Comparison of ENCODE assay signal across 8 cellular contexts in genomic region chr7:129948877-129949291, GRCh38. TPM values are rescaled to one million over a fixed set of nuclear protein-coding genes. Genes with fewer than 3 reads are reported as not detected.
DNase-seq lines count a peak whose midpoint lies in the region; ATAC-seq, FAIRE-seq and TF ChIP-seq lines count a peak whose summit lies in the region.

No MANE protein-coding gene starts in this region.

- peak; percentile 87 for ATAC-seq in right cardiac atrium
- peak; percentile 75 to 79 (median 76) for ATAC-seq in psoas muscle

- H3K9me3 ChIP-seq in HAP-1 (no peaks in the 10 kb centered on the region), right cardiac atrium (ENCODE audit: control insufficient read depth, low read length) (no peaks in the 10 kb centered on the region), psoas muscle (no peaks in the 10 kb centered on the region)

- in situ Hi-C loops in G401 (cut with HindIII; ENCODE audit: low sequenced_read_pairs) = no loop called here
- in situ Hi-C loops in HAP-1 (cut with MboI; ENCODE audit: low sequenced_read_pairs) = no loop called here

- H3K27ac ChIP-seq in angular gyrus (ENCODE audit: low read depth, low read length) = peak overlapping the region; percentile 92
- H3K27ac ChIP-seq in right cardiac atrium (ENCODE audit: low read length) = peak overlapping the region; percentile 100
- peak overlapping the region; percentile 98 for H3K27ac ChIP-seq in psoas muscle

- intact Hi-C loops in right cardiac atrium (cut with DNase I) (loop anchor here in 1 of 4 donors (5.0 kb wide), 1 partner anchor 117 kb away; no protein-coding TSS in a partner anchor), psoas muscle (cut with DNase I) (no loop called here)

- 1% methylated on average over 10 of the region's 10 CpGs for WGBS in right cardiac atrium
- WGBS in psoas muscle, 3 donors = 0 to 1% (median 0%) methylated on average over 10 of the region's 10 CpGs

- no peaks in the 10 kb centered on the region for H3K27me3 ChIP-seq in HAP-1 (ENCODE audit: low read depth)
- H3K27me3 ChIP-seq in right cardiac atrium (ENCODE audit: control insufficient read depth, insufficient read depth) = no peaks in the 10 kb centered on the region
- no peaks in the 10 kb centered on the region for H3K27me3 ChIP-seq in psoas muscle (ENCODE audit: insufficient read depth in 3 of 3, low read length in 2 of 3)

- H3K36me3 ChIP-seq in HAP-1 (replicated peaks) (peaks cover 7% of the 10 kb centered on the region), psoas muscle (ENCODE audit: insufficient read depth in 1 of 2, low read depth in 1 of 2) (no peaks in the 10 kb centered on the region)

- H3K4me1 ChIP-seq in HAP-1 (peaks cover 20% of the 10 kb centered on the region), right cardiac atrium (ENCODE audit: control insufficient read depth, insufficient read depth, low read length) (peaks cover 5% of the 10 kb centered on the region), psoas muscle (peaks cover 28% of the 10 kb centered on the region)

- FAIRE-seq in urothelium cell line (lab: Jason Lieb, UNC) = no peak

- DNase-seq in G401 (ENCODE audit: low spot score) (peak; percentile 98), HAP-1 (ENCODE audit: low spot score in 2 of 2) (peak; percentile 90 to 93), NAMALWA (ENCODE audit: low spot score) (peak; percentile 97), T-helper 1 cell (peak; percentile 58 to 80 (median 75)), right cardiac atrium (peak; percentile 84 to 93 (median 93)), psoas muscle (peak; percentile 80 to 91), urothelium cell line (ENCODE audit: low spot score) (peak; percentile 71)

- H3K4me3 ChIP-seq in HAP-1 (peak overlapping the region; percentile 72), right cardiac atrium (ENCODE audit: low read length) (peak overlapping the region; percentile 91), psoas muscle (peak overlapping the region; percentile 97)

- no peak for TF ChIP-seq CTCF in psoas muscle (IDR thresholded peaks at IDR 0.05)

RNA-seq across cellular contexts. Expression of gene UBE2H, which starts 3.9 kb away (rescaled TPM):
- 34.0 and 49.3 TPM in 2 replicates for total RNA-seq in G401 (2014; rRNA removed; shearing (Covaris generic))
- 10 to 100 TPM; 59.9 to 79.0 (median 72.0) TPM for total RNA-seq in right cardiac atrium
- 38.2 TPM for polyA plus RNA-seq in right cardiac atrium
- 100 to 1,000 TPM in 1 of 4 donors, 10 to 100 TPM in 3; 75.9 to 111 (median 77.4) TPM for total RNA-seq in psoas muscle
- 100 to 1,000 TPM in 1 of 3 donors, 10 to 100 TPM in 2; 17.3 to 115 (median 50.5) TPM for polyA plus RNA-seq in psoas muscle

Comparison
In these comparisons a context has a peak if more than half of its experiments do, and no peak if none do; other contexts are left out.
1. Peak in every context shown above with its lines: DNase-seq, ATAC-seq, H3K4me3 ChIP-seq and H3K27ac ChIP-seq.